23 cellular contexts compared by ENCODE assay signal in the genomic region with DNA sequence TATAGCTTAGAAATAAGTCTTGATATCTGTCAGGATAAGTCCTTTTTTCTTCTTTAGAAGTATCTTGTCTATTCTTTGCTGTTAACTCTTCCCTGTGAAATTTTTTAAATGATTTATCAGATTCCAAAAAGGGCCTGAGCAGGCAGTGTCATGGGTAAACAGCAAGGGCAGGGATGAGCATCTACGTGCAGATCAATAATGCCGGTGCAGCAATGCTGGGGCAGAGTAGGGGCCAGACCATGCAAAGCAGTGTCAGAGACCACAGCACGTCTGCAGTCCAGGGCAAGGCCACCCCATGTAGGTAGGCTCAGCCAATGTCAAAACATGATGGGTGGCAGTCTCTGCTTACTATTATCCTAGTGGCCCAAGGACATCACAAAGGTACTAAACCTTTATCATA.
"Had no signal": no experiment of that assay in that cellular context is flagged by ENCODE, and none has a peak within 500 bp of the region (broad histone marks: within the 10 kb centered on the region; RNA-seq: fewer than 3 reads in every experiment).

No MANE protein-coding gene starts in this region.

- H2AFZ ChIP-seq: neural progenitor cell had no signal

- H3K9me3 ChIP-seq: heart left ventricle, left ventricle myocardium inferior, ovary, prostate gland, sigmoid colon, spleen, stomach, testis, thyroid gland, transverse colon, upper lobe of left lung had no signal

- H3K9ac ChIP-seq: neural progenitor cell had no signal

- H3K27ac ChIP-seq: left ventricle myocardium inferior, neural progenitor cell, prostate gland, spleen, testis, thyroid gland, upper lobe of left lung had no signal

- H3K27me3 ChIP-seq: heart left ventricle, neural progenitor cell, ovary, sigmoid colon, stomach, testis, thyroid gland, transverse colon, upper lobe of left lung had no signal

- H3K4me2 ChIP-seq: neural progenitor cell had no signal

- FAIRE-seq: small intestine had no signal

- H3K4me1 ChIP-seq: neural progenitor cell, prostate gland had no signal

- H3K36me3 ChIP-seq: heart left ventricle, left ventricle myocardium inferior, neural progenitor cell, ovary, prostate gland, sigmoid colon, spleen, stomach, thyroid gland, transverse colon, upper lobe of left lung had no signal

- H3K4me3 ChIP-seq: heart left ventricle, left ventricle myocardium inferior, lung, neural progenitor cell, ovary, prostate gland, sigmoid colon, spleen, stomach, testis, thyroid gland, transverse colon, upper lobe of left lung had no signal

- DNase-seq: glutamatergic neuron; heart left ventricle; islet precursor cell; left ventricle myocardium inferior; naive thymus-derived CD8-positive, alpha-beta T cell; nephron progenitor cell; ovary; posterior cingulate gyrus; retina; right cardiac atrium; sigmoid colon; small intestine; spleen; stimulated activated CD4-positive, alpha-beta T cell treated with anti-CD3 and anti-CD28 coated beads, Interleukin-4, amount 100 ng/mL, for 24 hours; stimulated activated naive CD8-positive, alpha-beta T cell treated with anti-CD3 and anti-CD28 coated beads, Interleukin-15, Interleukin-2, amounts not matched to agents 100 U/mL and 50 U/mL, for 24 hours; stomach; testis; thyroid gland; transverse colon had no signal
